ENCODE assay signal across 8 cellular contexts in genomic region chr18:45920367-45920766, GRCh38. TPM values are rescaled to one million over a fixed set of nuclear protein-coding genes. Genes with fewer than 3 reads are reported as not detected.
DNase-seq lines count a peak whose midpoint lies in the region; ATAC-seq and TF ChIP-seq lines count a peak whose summit lies in the region.

No MANE protein-coding gene starts in this region.

- H3K27me3 ChIP-seq in CD4-positive, CD25-positive, alpha-beta regulatory T cell (ENCODE audit: control insufficient read depth, insufficient read depth, low read length), result no peaks in the 10 kb centered on the region

- H3K4me3 Mint-ChIP-seq in CD4-positive, CD25-positive, alpha-beta regulatory T cell, result no peak overlapping the region

- no peak overlapping the region for H3K4me3 ChIP-seq in CD4-positive, CD25-positive, alpha-beta regulatory T cell (ENCODE audit: low read depth, low read length)
- H3K4me3 ChIP-seq in mucosa of descending colon, result no peak overlapping the region

- peaks cover 57% of the 10 kb centered on the region for H3K36me3 Mint-ChIP-seq in CD4-positive, CD25-positive, alpha-beta regulatory T cell

- intact Hi-C loops in mucosa of descending colon (cut with DNase I, micrococcal nuclease), result no loop called here

- peaks cover 87% of the 10 kb centered on the region for H3K36me3 ChIP-seq in CD4-positive, CD25-positive, alpha-beta regulatory T cell (ENCODE audit: control insufficient read depth, insufficient read depth, low read length)
- peaks cover 3% of the 10 kb centered on the region for H3K36me3 ChIP-seq in mucosa of descending colon (ENCODE audit: low read depth)

- ATAC-seq in CD4-positive, CD25-positive, alpha-beta regulatory T cell (ENCODE audit: low read depth in 2 of 2), result no peak
- ATAC-seq in mucosa of descending colon, result peak; percentile 74
- no peak for ATAC-seq in HG03565 (IDR thresholded peaks at IDR 0.05; ENCODE audit: unreplicated experiment)
- ATAC-seq in HG02642 (IDR thresholded peaks at IDR 0.05; ENCODE audit: poor library complexity, unreplicated experiment), result no peak
- ATAC-seq in HG03159 (IDR thresholded peaks at IDR 0.05; ENCODE audit: unreplicated experiment), result no peak

- H3K9me3 Mint-ChIP-seq in CD4-positive, CD25-positive, alpha-beta regulatory T cell, result no peaks in the 10 kb centered on the region

- H3K4me1 ChIP-seq in CD4-positive, CD25-positive, alpha-beta regulatory T cell (ENCODE audit: control insufficient read depth, insufficient read depth, low read length, poor library complexity, severe bottlenecking), result no peaks in the 10 kb centered on the region
- H3K4me1 ChIP-seq in mucosa of descending colon (ENCODE audit: low read depth), result no peaks in the 10 kb centered on the region

- H3K27ac Mint-ChIP-seq in CD4-positive, CD25-positive, alpha-beta regulatory T cell, result peak overlapping the region in 2 of 3 donors; percentile 17 to 46

- no peaks in the 10 kb centered on the region for H3K27me3 Mint-ChIP-seq in CD4-positive, CD25-positive, alpha-beta regulatory T cell

- TF ChIP-seq CTCF in mucosa of descending colon (IDR thresholded peaks at IDR 0.05), result no peak

- H3K27ac ChIP-seq in CD4-positive, CD25-positive, alpha-beta regulatory T cell (ENCODE audit: insufficient read depth, low read length, poor library complexity, severe bottlenecking), result no peak overlapping the region

- DNase-seq in CD4-positive, CD25-positive, alpha-beta regulatory T cell, result peak in 1 of 3 donors; percentile 15
- DNase-seq in NCI-H2029 (lab: John Stamatoyannopoulos, UW) (peak; percentile 85), cerebellar cortex (ENCODE audit: low spot score) (peak; percentile 57), mucosa of descending colon (peak; percentile 71 to 79 (median 73))
- no peak for DNase-seq in stimulated activated CD4-positive, alpha-beta T cell treated with anti-CD3 and anti-CD28 coated beads, Interleukin-4, amount 100 ng/mL, for 1 hour

- no peaks in the 10 kb centered on the region for H3K9me3 ChIP-seq in CD4-positive, CD25-positive, alpha-beta regulatory T cell (ENCODE audit: control insufficient read depth in 2 of 2, low read length in 2 of 2)
- H3K9me3 ChIP-seq in mucosa of descending colon, result no peaks in the 10 kb centered on the region

- peaks cover 10 to 17% (median 12%) of the 10 kb centered on the region in 4 donors for H3K4me1 Mint-ChIP-seq in CD4-positive, CD25-positive, alpha-beta regulatory T cell

RNA-seq across cellular contexts. Expression of gene EPG5, which starts 46.8 kb away (rescaled TPM):
- total RNA-seq in CD4-positive, CD25-positive, alpha-beta regulatory T cell, result 49.8 TPM
- 1 to 10 TPM; 4.1 to 6.0 (median 5.2) TPM for polyA plus RNA-seq in CD4-positive, CD25-positive, alpha-beta regulatory T cell
- total RNA-seq in mucosa of descending colon, result 10 to 100 TPM; 21.7 to 29.0 (median 25.6) TPM
